In genomic region chr2:1269812-1270211, GRCh38 we compare ENCODE assay signal across 4 cellular contexts.
"Had no signal": no experiment of that assay in that cellular context is flagged by ENCODE, and none has a peak within 500 bp of the region (broad histone marks: within the 10 kb centered on the region; RNA-seq: fewer than 3 reads in every experiment).

No MANE protein-coding gene starts in this region.

- H3K4me3 ChIP-seq: K562 had no signal

- H3K27ac ChIP-seq: HL-60 had no signal

- DNase-seq: IMR-90, KBM-7 had no signal
